ENCODE assay signal across 1 cellular context in genomic region chr20:8476023-8476422, GRCh38.
TF ChIP-seq lines count a peak whose summit lies in the region.

No MANE protein-coding gene starts in this region.

TF ChIP-seq in IMR-90, 13 proteins besides CTCF, POLR2A, EP300 and RAD21 (continued from another document):
- TF ChIP-seq, protein P1, sequence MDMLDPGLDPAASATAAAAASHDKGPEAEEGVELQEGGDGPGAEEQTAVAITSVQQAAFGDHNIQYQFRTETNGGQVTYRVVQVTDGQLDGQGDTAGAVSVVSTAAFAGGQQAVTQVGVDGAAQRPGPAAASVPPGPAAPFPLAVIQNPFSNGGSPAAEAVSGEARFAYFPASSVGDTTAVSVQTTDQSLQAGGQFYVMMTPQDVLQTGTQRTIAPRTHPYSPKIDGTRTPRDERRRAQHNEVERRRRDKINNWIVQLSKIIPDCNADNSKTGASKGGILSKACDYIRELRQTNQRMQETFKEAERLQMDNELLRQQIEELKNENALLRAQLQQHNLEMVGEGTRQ (IDR thresholded peaks at IDR 0.05; ENCODE audit: low read depth, low read length) = no peak
- no peak for TF ChIP-seq FOS (IDR thresholded peaks at IDR 0.05; ENCODE audit: low read depth, low read length)
